In the genomic region with DNA sequence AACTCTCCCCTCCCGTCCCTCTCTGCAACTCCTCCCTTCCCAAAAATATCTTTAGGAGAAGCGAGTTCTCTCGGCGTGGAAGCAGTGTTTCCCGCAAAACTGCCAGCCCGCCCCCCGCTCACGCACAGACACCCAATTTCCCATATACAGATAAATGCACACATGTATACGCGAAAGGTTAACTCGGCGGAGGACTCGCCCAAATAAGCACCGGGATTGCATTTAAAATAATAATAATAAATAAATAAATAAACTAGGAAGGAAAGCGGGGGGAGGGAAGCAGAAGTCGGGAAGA, we compare ENCODE assay signal across 8 cellular contexts.
DNase-seq lines count a peak whose midpoint lies in the region; ATAC-seq and TF ChIP-seq lines count a peak whose summit lies in the region.

No MANE protein-coding gene starts in this region.

- intact Hi-C loops in Caco-2 (cut with micrococcal nuclease; ENCODE audit: unreplicated experiment): loop anchor here (2.0 to 5.0 kb wide), 2 partner anchors 15 to 34 kb away; no protein-coding TSS in a partner anchor

- TF ChIP-seq POLR2A in Peyer's patch (IDR thresholded peaks at IDR 0.05): no peak

- H3K27ac ChIP-seq in Peyer's patch (peak overlapping the region in 1 of 4 donors; percentile 65), esophagus (ENCODE audit: low read depth in 2 of 2, low read length in 1 of 2) (no peak overlapping the region)

- ATAC-seq in GM19328 (IDR thresholded peaks at IDR 0.05; ENCODE audit: unreplicated experiment): no peak

- BruUV-seq in Caco-2 (replicated peaks; lab: Mats Ljungman, UMichigan): no TSS peak

- TF ChIP-seq CTCF in Caco-2 (IDR thresholded peaks at IDR 0.05; ENCODE audit: insufficient read depth in 1 of 2, low read depth in 1 of 2, low read length in 1 of 2, severe bottlenecking in 1 of 2, unreplicated experiment in 1 of 2) (no peak), Peyer's patch (IDR thresholded peaks at IDR 0.05) (no peak), osteocyte (IDR thresholded peaks at IDR 0.05) (no peak)

- POLR2A ChIA-PET in Caco-2 (lab: Charles Lee): no interaction called here

- H3K4me1 ChIP-seq in Caco-2 (no peaks in the 10 kb centered on the region), Peyer's patch (peaks cover 0 to 12% (median 3%) of the 10 kb centered on the region in 4 donors), esophagus (ENCODE audit: control insufficient read depth in 2 of 2, insufficient read depth in 2 of 2, low read length in 1 of 2) (peaks cover 4 to 5% of the 10 kb centered on the region in 2 donors)

- 1% methylated on average over 16 of the region's 16 CpGs for WGBS in esophagus, 2 donors

- H3K4me1 Mint-ChIP-seq in Caco-2 (ENCODE audit: low read depth, unreplicated experiment) (no peaks in the 10 kb centered on the region), osteocyte (ENCODE audit: unreplicated experiment) (peaks cover 14% of the 10 kb centered on the region)

- H3K27me3 ChIP-seq in Caco-2 (replicated peaks; ENCODE audit: control insufficient read depth, insufficient read depth, low read length): no peaks in the 10 kb centered on the region
- no peaks in the 10 kb centered on the region for H3K27me3 ChIP-seq in Peyer's patch
- H3K27me3 ChIP-seq in esophagus (ENCODE audit: control insufficient read depth in 1 of 2, insufficient read depth in 2 of 2, low read length in 2 of 2): no peaks in the 10 kb centered on the region

- DNase-seq in Caco-2: no peak
- no peak for DNase-seq in Peyer's patch
- no peak for DNase-seq in osteocyte (ENCODE audit: extremely low spot score, unreplicated experiment)
- DNase-seq in NK-92 (lab: John Stamatoyannopoulos, UW; ENCODE audit: unreplicated experiment): no peak
- DNase-seq in NCI-H1092 (lab: John Stamatoyannopoulos, UW): no peak
- DNase-seq in occipital lobe (lab: John Stamatoyannopoulos, UW): no peak

- H3K27ac Mint-ChIP-seq in Caco-2 (ENCODE audit: unreplicated experiment): peak overlapping the region; percentile 59
- H3K27ac Mint-ChIP-seq in osteocyte (ENCODE audit: unreplicated experiment): peak overlapping the region; percentile 50

- H3K4me3 Mint-ChIP-seq in Caco-2 (ENCODE audit: unreplicated experiment): peak overlapping the region; percentile 88
- H3K4me3 Mint-ChIP-seq in osteocyte (ENCODE audit: unreplicated experiment): peak overlapping the region; percentile 88

- H3K9me3 Mint-ChIP-seq in Caco-2 (ENCODE audit: unreplicated experiment) (no peaks in the 10 kb centered on the region), osteocyte (ENCODE audit: unreplicated experiment) (no peaks in the 10 kb centered on the region)

- H3K27me3 Mint-ChIP-seq in Caco-2 (ENCODE audit: insufficient read depth, unreplicated experiment): no peaks in the 10 kb centered on the region
- H3K27me3 Mint-ChIP-seq in osteocyte (ENCODE audit: unreplicated experiment): no peaks in the 10 kb centered on the region

- H3K4me3 ChIP-seq in Caco-2 (ENCODE audit: low read depth, low read length) (peak overlapping the region; percentile 60), Peyer's patch (peak overlapping the region; percentile 53 to 74 (median 64)), esophagus (ENCODE audit: low read depth in 1 of 2, low read length in 2 of 2) (peak overlapping the region; percentile 57 to 68)

- peaks cover 20% of the 10 kb centered on the region for H3K36me3 Mint-ChIP-seq in Caco-2 (ENCODE audit: insufficient read depth, unreplicated experiment)
- peaks cover 8% of the 10 kb centered on the region for H3K36me3 Mint-ChIP-seq in osteocyte (ENCODE audit: unreplicated experiment)

- H3K9me3 ChIP-seq in Caco-2 (no peaks in the 10 kb centered on the region), Peyer's patch (no peaks in the 10 kb centered on the region), esophagus (ENCODE audit: control insufficient read depth in 2 of 2, insufficient read depth in 1 of 2, low read depth in 1 of 2, low read length in 1 of 2) (no peaks in the 10 kb centered on the region)

- H3K36me3 ChIP-seq in Caco-2 (ENCODE audit: control insufficient read depth, insufficient read depth, low read length) (no peaks in the 10 kb centered on the region), Peyer's patch (peaks cover 0 to 7% (median 0%) of the 10 kb centered on the region in 3 donors), esophagus (ENCODE audit: control insufficient read depth in 2 of 2, insufficient read depth in 2 of 2, low read length in 1 of 2) (peaks cover 0 to 2% of the 10 kb centered on the region in 2 donors)

- CTCF ChIA-PET in Caco-2 (lab: Charles Lee): no interaction called here
